9 cellular contexts compared by ENCODE assay signal in the genomic region with DNA sequence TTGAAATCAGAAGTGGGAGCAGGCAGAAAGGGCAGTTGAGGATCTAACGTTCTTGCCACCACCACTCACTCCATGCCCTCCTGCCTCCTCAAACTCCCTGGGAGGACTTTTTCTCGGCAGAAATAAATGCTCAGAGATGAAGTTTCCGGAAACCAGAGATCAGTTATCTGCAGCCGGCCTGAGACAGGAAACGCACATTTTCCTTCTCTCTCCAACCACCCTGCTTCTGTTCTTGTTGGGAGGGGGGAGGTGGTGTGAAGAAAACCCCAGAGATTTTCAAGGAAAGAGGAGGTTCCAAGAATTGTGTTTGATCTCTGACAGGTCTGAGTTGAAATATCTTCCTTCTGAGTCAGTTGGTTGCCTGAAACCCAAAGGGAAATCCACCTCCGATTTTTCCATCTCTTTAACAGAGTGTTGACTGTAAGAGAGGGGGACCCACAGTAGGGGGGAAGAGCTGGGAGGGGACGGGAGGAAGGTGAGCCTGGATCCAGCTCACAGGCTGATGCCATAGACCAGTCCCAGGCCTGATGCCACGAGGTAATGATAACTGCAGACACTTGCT.
DNase-seq lines count a peak whose midpoint lies in the region; ATAC-seq and TF ChIP-seq lines count a peak whose summit lies in the region.
"Had no signal": no experiment of that assay in that cellular context is flagged by ENCODE, and none has a peak within 500 bp of the region (broad histone marks: within the 10 kb centered on the region; RNA-seq: fewer than 3 reads in every experiment).

No MANE protein-coding gene starts in this region.

- peak overlapping the region; percentile 23 for H3K4me3 Mint-ChIP-seq in activated CD8-positive, alpha-beta memory T cell treated with anti-CD3 and anti-CD28 coated beads, Interleukin-2, amount 10 ng/mL, durations not matched to agents 7 days and 5 days
- peak overlapping the region; percentile 36 for H3K4me3 Mint-ChIP-seq in activated CD4-positive, alpha-beta T cell treated with anti-CD3 and anti-CD28 coated beads, Interleukin-2, amount 10 ng/mL, durations not matched to agents 7 days and 5 days
- peak overlapping the region; percentile 75 to 80 for H3K4me3 Mint-ChIP-seq in effector memory CD8-positive, alpha-beta T cell

- H3K27me3 Mint-ChIP-seq in activated CD8-positive, alpha-beta memory T cell treated with anti-CD3 and anti-CD28 coated beads, Interleukin-2, amount 10 ng/mL, durations not matched to agents 7 days and 5 days: no peaks in the 10 kb centered on the region
- no peaks in the 10 kb centered on the region for H3K27me3 Mint-ChIP-seq in activated CD4-positive, alpha-beta T cell treated with anti-CD3 and anti-CD28 coated beads, Interleukin-2, amount 10 ng/mL, durations not matched to agents 7 days and 5 days
- no peaks in the 10 kb centered on the region for H3K27me3 Mint-ChIP-seq in effector memory CD8-positive, alpha-beta T cell

- ATAC-seq in activated CD8-positive, alpha-beta memory T cell treated with anti-CD3 and anti-CD28 coated beads, Interleukin-2, amount 10 ng/mL, durations not matched to agents 7 days and 5 days: peak; percentile 70
- ATAC-seq in effector memory CD8-positive, alpha-beta T cell (replicated peaks): peak; percentile 43

- peak overlapping the region; percentile 70 for H3K27ac Mint-ChIP-seq in activated CD8-positive, alpha-beta memory T cell treated with anti-CD3 and anti-CD28 coated beads, Interleukin-2, amount 10 ng/mL, durations not matched to agents 7 days and 5 days
- H3K27ac Mint-ChIP-seq in activated CD4-positive, alpha-beta T cell treated with anti-CD3 and anti-CD28 coated beads, Interleukin-2, amount 10 ng/mL, durations not matched to agents 7 days and 5 days: peak overlapping the region; percentile 87
- peak overlapping the region; percentile 96 for H3K27ac Mint-ChIP-seq in effector memory CD8-positive, alpha-beta T cell

- CTCF ChIA-PET in activated CD8-positive, alpha-beta memory T cell treated with anti-CD3 and anti-CD28 coated beads, Interleukin-2, amount 10 ng/mL, durations not matched to agents 7 days and 5 days (lab: Charles Lee): interaction anchor here (1.9 kb wide), 1 partner anchor 117 kb away, joined by 4 read pairs; no protein-coding TSS in a partner anchor
- CTCF ChIA-PET in activated CD4-positive, alpha-beta T cell treated with anti-CD3 and anti-CD28 coated beads, Interleukin-2, amount 10 ng/mL, durations not matched to agents 7 days and 5 days (lab: Charles Lee): interaction anchor here (2.0 kb wide), 1 partner anchor 31 kb away, joined by 5 read pairs; no protein-coding TSS in a partner anchor

- POLR2A ChIA-PET in activated CD4-positive, alpha-beta T cell treated with anti-CD3 and anti-CD28 coated beads, Interleukin-2, amount 10 ng/mL, durations not matched to agents 7 days and 5 days (lab: Charles Lee): no interaction called here

- no peaks in the 10 kb centered on the region for H3K9me3 Mint-ChIP-seq in activated CD8-positive, alpha-beta memory T cell treated with anti-CD3 and anti-CD28 coated beads, Interleukin-2, amount 10 ng/mL, durations not matched to agents 7 days and 5 days (ENCODE audit: low read depth)
- no peaks in the 10 kb centered on the region for H3K9me3 Mint-ChIP-seq in activated CD4-positive, alpha-beta T cell treated with anti-CD3 and anti-CD28 coated beads, Interleukin-2, amount 10 ng/mL, durations not matched to agents 7 days and 5 days
- H3K9me3 Mint-ChIP-seq in effector memory CD8-positive, alpha-beta T cell: no peaks in the 10 kb centered on the region

- TF ChIP-seq CTCF in GM10266 (IDR thresholded peaks at IDR 0.05; ENCODE audit: control insufficient read depth, insufficient read depth, low read depth, missing control alignments): no peak

- peak; percentile 46 for DNase-seq in activated CD8-positive, alpha-beta memory T cell treated with anti-CD3 and anti-CD28 coated beads, Interleukin-2, amount 10 ng/mL, durations not matched to agents 7 days and 5 days
- no peak for DNase-seq in activated CD8-positive, alpha-beta memory T cell treated with anti-CD3 and anti-CD28 coated beads, Interleukin-2, amount 50 U/mL, for 48 hours
- peak; percentile 31 for DNase-seq in activated CD4-positive, alpha-beta T cell treated with anti-CD3 and anti-CD28 coated beads, Interleukin-2, amount 10 ng/mL, durations not matched to agents 7 days and 5 days
- no peak for DNase-seq in effector memory CD8-positive, alpha-beta T cell
- peak; percentile 50 for DNase-seq in stimulated activated CD8-positive, alpha-beta memory T cell treated with anti-CD3 and anti-CD28 coated beads, Interleukin-4, amount 100 ng/mL, for 48 hours
- DNase-seq in NK-92 treated with Interleukin-12 subunit alpha and Interleukin-12 subunit beta, amount 100 ng/mL, for 24 hours (lab: John Stamatoyannopoulos, UW): no peak
- no peak for DNase-seq in GM10266 (ENCODE audit: extremely low spot score)
- DNase-seq in DMS 273 (lab: John Stamatoyannopoulos, UW; ENCODE audit: unreplicated experiment): no peak
- DNase-seq: RPMI8226 had no signal

- H3K36me3 Mint-ChIP-seq in activated CD8-positive, alpha-beta memory T cell treated with anti-CD3 and anti-CD28 coated beads, Interleukin-2, amount 10 ng/mL, durations not matched to agents 7 days and 5 days: peaks cover 1% of the 10 kb centered on the region
- peaks cover 10% of the 10 kb centered on the region for H3K36me3 Mint-ChIP-seq in activated CD4-positive, alpha-beta T cell treated with anti-CD3 and anti-CD28 coated beads, Interleukin-2, amount 10 ng/mL, durations not matched to agents 7 days and 5 days (ENCODE audit: low read depth)
- peaks cover 57% of the 10 kb centered on the region for H3K36me3 Mint-ChIP-seq in effector memory CD8-positive, alpha-beta T cell (ENCODE audit: insufficient read depth)

- peaks cover 43% of the 10 kb centered on the region for H3K4me1 Mint-ChIP-seq in activated CD8-positive, alpha-beta memory T cell treated with anti-CD3 and anti-CD28 coated beads, Interleukin-2, amount 10 ng/mL, durations not matched to agents 7 days and 5 days
- H3K4me1 Mint-ChIP-seq in activated CD4-positive, alpha-beta T cell treated with anti-CD3 and anti-CD28 coated beads, Interleukin-2, amount 10 ng/mL, durations not matched to agents 7 days and 5 days: peaks cover 50% of the 10 kb centered on the region
- H3K4me1 Mint-ChIP-seq in effector memory CD8-positive, alpha-beta T cell (ENCODE audit: low read depth in 2 of 2): peaks cover 60 to 83% of the 10 kb centered on the region in 2 donors

Comparison
In these comparisons a context has a peak if more than half of its experiments do, and no peak if none do; other contexts are left out.
1. DNase-seq: peak in activated CD8-positive, alpha-beta memory T cell treated with anti-CD3 and anti-CD28 coated beads, Interleukin-2, amount 10 ng/mL, durations not matched to agents 7 days and 5 days (single experiment), activated CD4-positive, alpha-beta T cell treated with anti-CD3 and anti-CD28 coated beads, Interleukin-2, amount 10 ng/mL, durations not matched to agents 7 days and 5 days (single experiment) and stimulated activated CD8-positive, alpha-beta memory T cell treated with anti-CD3 and anti-CD28 coated beads, Interleukin-4, amount 100 ng/mL, for 48 hours (single experiment); none in activated CD8-positive, alpha-beta memory T cell treated with anti-CD3 and anti-CD28 coated beads, Interleukin-2, amount 50 U/mL, for 48 hours (single experiment), effector memory CD8-positive, alpha-beta T cell (0 of 3), NK-92 treated with Interleukin-12 subunit alpha and Interleukin-12 subunit beta, amount 100 ng/mL, for 24 hours (single experiment), GM10266 (single experiment) and DMS 273 (single experiment).
2. H3K4me3 Mint-ChIP-seq: peak in every context shown above with its lines; median percentile 78 in effector memory CD8-positive, alpha-beta T cell; 36 in activated CD4-positive, alpha-beta T cell treated with anti-CD3 and anti-CD28 coated beads, Interleukin-2, amount 10 ng/mL, durations not matched to agents 7 days and 5 days; 23 in activated CD8-positive, alpha-beta memory T cell treated with anti-CD3 and anti-CD28 coated beads, Interleukin-2, amount 10 ng/mL, durations not matched to agents 7 days and 5 days.
3. Peak in every context shown above with its lines, with median percentiles within 50 percentile points of each other: H3K27ac Mint-ChIP-seq.